Comparison of ENCODE assay signal across 23 cellular contexts in genomic region chr13:24081388-24081787, GRCh38.
"Had no signal": no experiment of that assay in that cellular context is flagged by ENCODE, and none has a peak within 500 bp of the region (broad histone marks: within the 10 kb centered on the region; RNA-seq: fewer than 3 reads in every experiment).

No MANE protein-coding gene starts in this region.

- H3K4me3 ChIP-seq: body of pancreas, mucosa of descending colon, right atrium auricular region, thyroid gland had no signal

- H3K9me3 ChIP-seq: body of pancreas, mucosa of descending colon, right atrium auricular region, thyroid gland had no signal

- H3K27me3 ChIP-seq: body of pancreas, right atrium auricular region, thyroid gland had no signal

- DNase-seq: activated CD4-positive, alpha-beta T cell treated with anti-CD3 and anti-CD28 coated beads, Interleukin-2, amount 10 ng/mL, durations not matched to agents 7 days and 5 days; activated CD4-positive, CD25-positive, alpha-beta regulatory T cell treated with anti-CD3 and anti-CD28 coated beads, Interleukin-2, amount 50 U/mL, for 72 hours; activated CD8-positive, alpha-beta memory T cell treated with anti-CD3 and anti-CD28 coated beads, Interleukin-2, amount 10 ng/mL, durations not matched to agents 7 days and 5 days; activated CD8-positive, alpha-beta T cell treated with anti-CD3 and anti-CD28 coated beads for 36 hours; activated effector memory CD4-positive, alpha-beta T cell treated with anti-CD3 and anti-CD28 coated beads, Interleukin-2, amount 50 U/mL, for 16 hours; activated naive CD4-positive, alpha-beta T cell treated with anti-CD3 and anti-CD28 coated beads, Interleukin-2, amount 10 ng/mL, durations not matched to agents 7 days and 5 days; activated T-cell treated with anti-CD3 and anti-CD28 coated beads for 4 hours; anterior cingulate cortex; caudate nucleus; effector memory CD4-positive, alpha-beta T cell; glutamatergic neuron; hippocampal formation; islet precursor cell; left cardiac atrium; mesendoderm; mucosa of descending colon; stimulated activated CD4-positive, alpha-beta T cell treated with anti-CD3 and anti-CD28 coated beads, Interleukin-12 subunit alpha, Interleukin-12 subunit beta, amount 100 ng/mL, for 4 hours; substantia nigra; T-cell; thyroid gland; WERI-Rb-1 had no signal

- H3K36me3 ChIP-seq: right atrium auricular region, thyroid gland, WERI-Rb-1 had no signal

- H3K4me1 ChIP-seq: right atrium auricular region had no signal

- H3K27ac ChIP-seq: body of pancreas, right atrium auricular region, thyroid gland, WERI-Rb-1 had no signal
